In genomic region chr16:67226295-67226803, GRCh38 we compare ENCODE assay signal across 1 cellular context.
A peak's percentile ranks its signal among the peaks of the same experiment; 100 is the strongest.
TF ChIP-seq lines count a peak whose summit lies in the region.

No MANE protein-coding gene starts in this region.

TF ChIP-seq in GM12878, 131 proteins besides CTCF, POLR2A, EP300 and RAD21:
- TF ChIP-seq YY1 (IDR thresholded peaks at IDR 0.05; ENCODE audit: low read depth, low read length) (peak; percentile 44; the same call in 1 of the 2 replicates), CREM (IDR thresholded peaks at IDR 0.05; ENCODE audit: low read depth) (no peak), SMARCA5 (IDR thresholded peaks at IDR 0.05) (0 out of 2 replicates have a peak, but pooled peaks have one; percentile 17), POLR2AphosphoS5 (IDR thresholded peaks at IDR 0.05; ENCODE audit: low read length) (peak; percentile 58; the same call in 1 of the 2 replicates), MYC (IDR thresholded peaks at IDR 0.05; ENCODE audit: insufficient read depth, insufficient read length, insufficient replicate concordance, low read length, severe bottlenecking) (peak; percentile 16)
